Comparison of ENCODE assay signal across 36 cellular contexts in the genomic region with DNA sequence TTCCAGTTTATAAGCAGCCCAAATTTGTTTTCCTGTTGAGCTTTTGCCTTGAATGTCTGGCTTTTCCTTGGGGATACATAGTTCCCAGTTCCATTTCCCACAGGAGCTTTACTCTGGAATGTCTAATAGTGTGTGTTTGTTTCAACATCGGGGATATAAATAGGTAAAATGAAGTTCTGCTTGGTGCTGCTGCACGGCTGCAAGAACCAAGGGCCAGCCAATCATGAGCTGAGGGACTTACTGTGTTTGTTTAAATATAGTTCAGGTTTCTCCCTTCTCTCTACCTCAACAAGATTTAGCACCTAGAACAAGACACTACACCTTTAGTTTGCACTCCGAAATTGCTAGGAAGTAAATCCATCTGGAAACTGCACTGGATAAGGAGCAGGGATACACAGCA. TPM values are rescaled to one million over a fixed set of nuclear protein-coding genes. Genes with fewer than 3 reads are reported as not detected.
"Had no signal": no experiment of that assay in that cellular context is flagged by ENCODE, and none has a peak within 500 bp of the region (broad histone marks: within the 10 kb centered on the region; RNA-seq: fewer than 3 reads in every experiment).

No MANE protein-coding gene starts in this region.

- H3K27me3 ChIP-seq: adrenal gland, body of pancreas, brain microvascular endothelial cell, breast epithelium had no signal

- H3K27me3 Mint-ChIP-seq: activated CD4-positive, alpha-beta T cell treated with anti-CD3 and anti-CD28 coated beads, Interleukin-2, amount 10 ng/mL, durations not matched to agents 24 days and 14 days had no signal

- H3K4me3 ChIP-seq: adrenal gland, body of pancreas, breast epithelium had no signal

- H3K4me3 Mint-ChIP-seq: activated B cell treated with CpG ODN at 0.5 μM for 24 hours; activated CD4-positive, alpha-beta memory T cell treated with anti-CD3 and anti-CD28 coated beads for 36 hours; activated CD4-positive, alpha-beta T cell treated with anti-CD3 and anti-CD28 coated beads, Interleukin-2, amount 10 ng/mL, durations not matched to agents 24 days and 14 days; activated CD8-positive, alpha-beta T cell treated with anti-CD3 and anti-CD28 coated beads for 36 hours; activated naive CD4-positive, alpha-beta T cell treated with anti-CD3 and anti-CD28 coated beads for 36 hours; activated naive CD8-positive, alpha-beta T cell treated with anti-CD3 and anti-CD28 coated beads for 36 hours; activated T-cell treated with anti-CD3 and anti-CD28 coated beads, Interleukin-2, amount 50 U/mL, for 4 hours; activated T-cell treated with anti-CD3 and anti-CD28 coated beads, Interleukin-2, amount 50 U/mL, for 72 hours; activated T-helper 1 cell treated with anti-CD3 and anti-CD28 coated beads, Interleukin-12 subunit alpha, Interleukin-12 subunit beta, Interleukin-2, Interleukin-4 antibody, amounts not matched to agents 30 ng/mL and 10 ng/mL and 1 ng/mL, durations not matched to agents 14 hours and 24 hours and 36 hours; activated T-helper 17 cell treated with anti-CD3 and anti-CD28 coated beads, Interleukin-2, amount 50 U/mL, for 72 hours; T-helper 1 cell treated with Interleukin-12 subunit alpha and Interleukin-12 subunit beta and Interleukin-4 antibody, amounts not matched to agents 30 μg/mL and 1 μg/mL, for 36 hours; T-helper 2 cell treated with Interferon-gamma antibody and Interleukin-4, amounts not matched to agents 5 μg/mL and 100 μg/mL, for 36 hours had no signal

- ATAC-seq: activated CD8-positive, alpha-beta T cell treated with anti-CD3 and anti-CD28 coated beads for 36 hours; activated naive CD4-positive, alpha-beta T cell treated with anti-CD3 and anti-CD28 coated beads, Interleukin-2, amount 50 U/mL, for 72 hours; activated T-cell treated with anti-CD3 and anti-CD28 coated beads, Interleukin-2, amount 50 U/mL, for 4 hours; activated T-cell treated with anti-CD3 and anti-CD28 coated beads, Interleukin-2, amount 50 U/mL, for 72 hours; activated T-helper 17 cell treated with anti-CD3 and anti-CD28 coated beads, Interleukin-2, amount 50 U/mL, for 72 hours; body of pancreas had no signal

- H3K36me3 Mint-ChIP-seq: activated CD4-positive, alpha-beta memory T cell treated with anti-CD3 and anti-CD28 coated beads for 36 hours; activated naive CD4-positive, alpha-beta T cell treated with anti-CD3 and anti-CD28 coated beads, Interleukin-2, amount 50 U/mL, for 72 hours; activated naive CD8-positive, alpha-beta T cell treated with anti-CD3 and anti-CD28 coated beads for 36 hours had no signal

- H3K36me3 ChIP-seq: adrenal gland, brain microvascular endothelial cell, breast epithelium had no signal

- H3K4me1 ChIP-seq: adrenal gland, breast epithelium had no signal

- H3K9me3 ChIP-seq: adrenal gland, body of pancreas, breast epithelium had no signal

- H3K9me3 Mint-ChIP-seq: activated B cell treated with CpG ODN at 0.5 μM for 24 hours; activated CD4-positive, alpha-beta memory T cell treated with anti-CD3 and anti-CD28 coated beads for 36 hours; activated CD4-positive, alpha-beta T cell treated with anti-CD3 and anti-CD28 coated beads, Interleukin-2, amount 10 ng/mL, durations not matched to agents 24 days and 14 days; activated CD8-positive, alpha-beta T cell treated with anti-CD3 and anti-CD28 coated beads for 36 hours; activated naive CD4-positive, alpha-beta T cell treated with anti-CD3 and anti-CD28 coated beads for 36 hours; activated naive CD4-positive, alpha-beta T cell treated with anti-CD3 and anti-CD28 coated beads, Interleukin-2, amount 50 U/mL, for 72 hours; activated naive CD8-positive, alpha-beta T cell treated with anti-CD3 and anti-CD28 coated beads for 36 hours; activated T-cell treated with anti-CD3 and anti-CD28 coated beads, Interleukin-2, amount 50 U/mL, for 4 hours; activated T-cell treated with anti-CD3 and anti-CD28 coated beads, Interleukin-2, amount 50 U/mL, for 72 hours; activated T-helper 1 cell treated with anti-CD3 and anti-CD28 coated beads, Interleukin-12 subunit alpha, Interleukin-12 subunit beta, Interleukin-2, Interleukin-4 antibody, amounts not matched to agents 30 ng/mL and 10 ng/mL and 1 ng/mL, durations not matched to agents 14 hours and 24 hours and 36 hours; activated T-helper 17 cell treated with anti-CD3 and anti-CD28 coated beads, Interleukin-2, amount 50 U/mL, for 72 hours; T-helper 1 cell treated with Interleukin-12 subunit alpha and Interleukin-12 subunit beta and Interleukin-4 antibody, amounts not matched to agents 30 μg/mL and 1 μg/mL, for 36 hours; T-helper 2 cell treated with Interferon-gamma antibody and Interleukin-4, amounts not matched to agents 5 μg/mL and 100 μg/mL, for 36 hours had no signal

- H3K27ac Mint-ChIP-seq: activated B cell treated with CpG ODN at 0.5 μM for 24 hours; activated CD4-positive, alpha-beta memory T cell treated with anti-CD3 and anti-CD28 coated beads for 36 hours; activated CD4-positive, alpha-beta T cell treated with anti-CD3 and anti-CD28 coated beads, Interleukin-2, amount 10 ng/mL, durations not matched to agents 24 days and 14 days; activated CD8-positive, alpha-beta T cell treated with anti-CD3 and anti-CD28 coated beads for 36 hours; activated naive CD4-positive, alpha-beta T cell treated with anti-CD3 and anti-CD28 coated beads for 36 hours; activated naive CD4-positive, alpha-beta T cell treated with anti-CD3 and anti-CD28 coated beads, Interleukin-2, amount 50 U/mL, for 72 hours; activated naive CD8-positive, alpha-beta T cell treated with anti-CD3 and anti-CD28 coated beads for 36 hours; activated T-cell treated with anti-CD3 and anti-CD28 coated beads, Interleukin-2, amount 50 U/mL, for 72 hours; activated T-helper 1 cell treated with anti-CD3 and anti-CD28 coated beads, Interleukin-12 subunit alpha, Interleukin-12 subunit beta, Interleukin-2, Interleukin-4 antibody, amounts not matched to agents 30 ng/mL and 10 ng/mL and 1 ng/mL, durations not matched to agents 14 hours and 24 hours and 36 hours; activated T-helper 17 cell treated with anti-CD3 and anti-CD28 coated beads, Interleukin-2, amount 50 U/mL, for 72 hours; T-helper 1 cell treated with Interleukin-12 subunit alpha and Interleukin-12 subunit beta and Interleukin-4 antibody, amounts not matched to agents 30 μg/mL and 1 μg/mL, for 36 hours; T-helper 2 cell treated with Interferon-gamma antibody and Interleukin-4, amounts not matched to agents 5 μg/mL and 100 μg/mL, for 36 hours had no signal

- DNase-seq: activated B cell treated with CpG ODN at 0.5 μM for 24 hours; activated CD4-positive, alpha-beta memory T cell treated with anti-CD3 and anti-CD28 coated beads for 36 hours; activated CD4-positive, alpha-beta T cell treated with anti-CD3 and anti-CD28 coated beads for 4 hours; activated CD4-positive, alpha-beta T cell treated with anti-CD3 and anti-CD28 coated beads, Interleukin-2, amount 10 ng/mL, durations not matched to agents 24 days and 14 days; activated CD4-positive, alpha-beta T cell treated with anti-CD3 and anti-CD28 coated beads, Interleukin-2, amount 50 U/mL, for 1 hour; activated CD4-positive, alpha-beta T cell treated with anti-CD3 and anti-CD28 coated beads, Interleukin-2, amount 50 U/mL, for 4 hours; activated CD4-positive, CD25-positive, alpha-beta regulatory T cell treated with anti-CD3 and anti-CD28 coated beads, Interleukin-2, amount 50 U/mL, for 72 hours; activated CD8-positive, alpha-beta memory T cell treated with anti-CD3 and anti-CD28 coated beads, Interleukin-2, amount 50 U/mL, for 4 hours; activated CD8-positive, alpha-beta T cell treated with anti-CD3 and anti-CD28 coated beads for 36 hours; activated effector memory CD4-positive, alpha-beta T cell treated with anti-CD3 and anti-CD28 coated beads, Interleukin-2, amount 50 U/mL, for 16 hours; activated gamma-delta T cell treated with Interleukin-2 at 50 U/mL for 16 hours; activated naive CD4-positive, alpha-beta T cell; activated naive CD4-positive, alpha-beta T cell treated with anti-CD3 and anti-CD28 coated beads for 36 hours; activated naive CD4-positive, alpha-beta T cell treated with anti-CD3 and anti-CD28 coated beads, Interleukin-2, amount 50 U/mL, for 16 hours; activated naive CD8-positive, alpha-beta T cell treated with anti-CD3 and anti-CD28 coated beads for 36 hours; activated T-cell treated with anti-CD3 and anti-CD28 coated beads for 4 hours; activated T-cell treated with anti-CD3 and anti-CD28 coated beads, Interleukin-2, amount 50 U/mL, for 1 hour; activated T-cell treated with anti-CD3 and anti-CD28 coated beads, Interleukin-2, amount 50 U/mL, for 4 hours; activated T-cell treated with anti-CD3 and anti-CD28 coated beads, Interleukin-2, amount 50 U/mL, for 72 hours; adrenal gland; amniotic stem cell; aorta; brain microvascular endothelial cell; central memory CD4-positive, alpha-beta T cell; T-helper 1 cell; T-helper 2 cell; T-helper 9 cell had no signal

- H3K27ac ChIP-seq: adrenal gland, body of pancreas, brain microvascular endothelial cell, breast epithelium, VCaP had no signal

- H3K4me1 Mint-ChIP-seq: activated B cell treated with CpG ODN at 0.5 μM for 24 hours; activated CD4-positive, alpha-beta T cell treated with anti-CD3 and anti-CD28 coated beads, Interleukin-2, amount 10 ng/mL, durations not matched to agents 24 days and 14 days; activated naive CD8-positive, alpha-beta T cell treated with anti-CD3 and anti-CD28 coated beads for 36 hours; activated T-helper 17 cell treated with anti-CD3 and anti-CD28 coated beads, Interleukin-2, amount 50 U/mL, for 72 hours had no signal

RNA-seq across cellular contexts. Expression of a gene that starts 43.9 kb away (rescaled TPM):
- total RNA-seq: activated B cell treated with CpG ODN at 0.5 μM for 24 hours; activated CD4-positive, alpha-beta memory T cell treated with anti-CD3 and anti-CD28 coated beads for 36 hours; activated CD4-positive, alpha-beta T cell treated with anti-CD3 and anti-CD28 coated beads, Interleukin-2, amount 10 ng/mL, durations not matched to agents 24 days and 14 days; activated CD8-positive, alpha-beta memory T cell treated with anti-CD3 and anti-CD28 coated beads for 36 hours; activated CD8-positive, alpha-beta T cell treated with anti-CD3 and anti-CD28 coated beads for 36 hours; activated naive CD4-positive, alpha-beta T cell treated with anti-CD3 and anti-CD28 coated beads for 36 hours; activated naive CD4-positive, alpha-beta T cell treated with anti-CD3 and anti-CD28 coated beads, Interleukin-2, amount 50 U/mL, for 72 hours; activated naive CD8-positive, alpha-beta T cell treated with anti-CD3 and anti-CD28 coated beads for 36 hours; activated T-cell treated with anti-CD3 and anti-CD28 coated beads, Interleukin-2, amount 50 U/mL, for 4 hours; activated T-cell treated with anti-CD3 and anti-CD28 coated beads, Interleukin-2, amount 50 U/mL, for 72 hours; activated T-helper 1 cell treated with anti-CD3 and anti-CD28 coated beads, Interleukin-12 subunit alpha, Interleukin-12 subunit beta, Interleukin-2, Interleukin-4 antibody, amounts not matched to agents 30 ng/mL and 10 ng/mL and 1 ng/mL, durations not matched to agents 14 hours and 24 hours and 36 hours; activated T-helper 17 cell treated with anti-CD3 and anti-CD28 coated beads, Interleukin-2, amount 50 U/mL, for 72 hours; aorta; breast epithelium had no signal
